ENCODE assay signal across 11 cellular contexts in genomic region chr2:191894681-191895147, GRCh38. TPM values are rescaled to one million over a fixed set of nuclear protein-coding genes. Genes with fewer than 3 reads are reported as not detected.
DNase-seq lines count a peak whose midpoint lies in the region; ATAC-seq lines count a peak whose summit lies in the region.
"Had no signal": no experiment of that assay in that cellular context is flagged by ENCODE, and none has a peak within 500 bp of the region (broad histone marks: within the 10 kb centered on the region; RNA-seq: fewer than 3 reads in every experiment).

No MANE protein-coding gene starts in this region.

- no peak overlapping the region for H3K4me3 Mint-ChIP-seq in stimulated activated effector memory CD8-positive, alpha-beta T cell treated with anti-CD3 and anti-CD28 coated beads, Interleukin-12 subunit alpha, Interleukin-12 subunit beta, amount 100 ng/mL, for 72 hours
- H3K4me3 Mint-ChIP-seq: nephron had no signal

- intact Hi-C loops in posterior cingulate gyrus (cut with DNase I) = no loop called here

- no peak overlapping the region for H3K27ac Mint-ChIP-seq in stimulated activated effector memory CD8-positive, alpha-beta T cell treated with anti-CD3 and anti-CD28 coated beads, Interleukin-12 subunit alpha, Interleukin-12 subunit beta, amount 100 ng/mL, for 72 hours
- H3K27ac Mint-ChIP-seq: nephron had no signal

- DNase-seq in M059J (ENCODE audit: low read depth) (peak; percentile 76), posterior cingulate gyrus (no peak), SIG-M5 treated with dmso at 0.1 percent for 504 hours (lab: John Stamatoyannopoulos, UW; ENCODE audit: unreplicated experiment) (no peak)
- DNase-seq in stimulated activated effector memory CD8-positive, alpha-beta T cell treated with anti-CD3 and anti-CD28 coated beads, Interleukin-12 subunit alpha, Interleukin-12 subunit beta, amount 100 ng/mL, for 72 hours (ENCODE audit: low spot score in 2 of 2) = no peak
- DNase-seq: activated CD8-positive, alpha-beta memory T cell treated with anti-CD3 and anti-CD28 coated beads for 24 hours; stimulated activated CD4-positive, alpha-beta T cell treated with anti-CD3 and anti-CD28 coated beads, Interleukin-4, amount 100 ng/mL, for 24 hours had no signal

- no peaks in the 10 kb centered on the region for H3K36me3 Mint-ChIP-seq in stimulated activated effector memory CD8-positive, alpha-beta T cell treated with anti-CD3 and anti-CD28 coated beads, Interleukin-12 subunit alpha, Interleukin-12 subunit beta, amount 100 ng/mL, for 72 hours

- H3K4me1 Mint-ChIP-seq in stimulated activated effector memory CD8-positive, alpha-beta T cell treated with anti-CD3 and anti-CD28 coated beads, Interleukin-12 subunit alpha, Interleukin-12 subunit beta, amount 100 ng/mL, for 72 hours = no peaks in the 10 kb centered on the region
- H3K4me1 Mint-ChIP-seq: nephron had no signal

- no peaks in the 10 kb centered on the region for H3K9me3 Mint-ChIP-seq in stimulated activated effector memory CD8-positive, alpha-beta T cell treated with anti-CD3 and anti-CD28 coated beads, Interleukin-12 subunit alpha, Interleukin-12 subunit beta, amount 100 ng/mL, for 72 hours

- ATAC-seq in GM18907 (IDR thresholded peaks at IDR 0.05; ENCODE audit: unreplicated experiment) (peak; percentile 57), esophagus mucosa (peak; percentile 98), GM21360 (IDR thresholded peaks at IDR 0.05; ENCODE audit: unreplicated experiment) (no peak), HG03571 (IDR thresholded peaks at IDR 0.05; ENCODE audit: unreplicated experiment) (no peak)
- ATAC-seq in stimulated activated effector memory CD8-positive, alpha-beta T cell treated with anti-CD3 and anti-CD28 coated beads, Interleukin-12 subunit alpha, Interleukin-12 subunit beta, amount 100 ng/mL, for 72 hours = peak; percentile 21

RNA-seq across cellular contexts. Expression of gene CAVIN2, which starts 47.8 kb away (rescaled TPM):
- total RNA-seq in M059J (2014; rRNA removed; shearing (Covaris generic)) = 0.64 TPM in 1 of 2 replicates, not detected in the other
- total RNA-seq in esophagus mucosa = 8.7 TPM

Comparison
In these comparisons a context has a peak if more than half of its experiments do, and no peak if none do; other contexts are left out.
1. ATAC-seq: peak in GM18907 (single experiment), esophagus mucosa (single experiment) and stimulated activated effector memory CD8-positive, alpha-beta T cell treated with anti-CD3 and anti-CD28 coated beads, Interleukin-12 subunit alpha, Interleukin-12 subunit beta, amount 100 ng/mL, for 72 hours (single experiment); none in GM21360 (single experiment) and HG03571 (single experiment).